28 cellular contexts compared by ENCODE assay signal in genomic region chr1:38072858-38073257, GRCh38. TPM values are rescaled to one million over a fixed set of nuclear protein-coding genes. Genes with fewer than 3 reads are reported as not detected.
"Had no signal": no experiment of that assay in that cellular context is flagged by ENCODE, and none has a peak within 500 bp of the region (broad histone marks: within the 10 kb centered on the region; RNA-seq: fewer than 3 reads in every experiment).

No MANE protein-coding gene starts in this region.

- ATAC-seq: activated naive CD4-positive, alpha-beta T cell treated with anti-CD3 and anti-CD28 coated beads, Interleukin-2, amount 50 U/mL, for 72 hours; activated T-cell treated with anti-CD3 and anti-CD28 coated beads, Interleukin-2, amount 50 U/mL, for 72 hours; left lung; lower lobe of right lung; naive thymus-derived CD8-positive, alpha-beta T cell; psoas muscle; T-helper 17 cell had no signal

- H3K4me1 ChIP-seq: adrenal gland, esophagus muscularis mucosa, left lung, lower lobe of right lung, parathyroid adenoma, psoas muscle, uterus had no signal

- H3K9me3 ChIP-seq: adrenal gland, esophagus muscularis mucosa, left lung, lower lobe of right lung, psoas muscle, uterus had no signal

- H3K36me3 ChIP-seq: adrenal gland, esophagus muscularis mucosa, left lung, lower lobe of right lung, uterus had no signal

- H3K9me3 Mint-ChIP-seq: activated naive CD4-positive, alpha-beta T cell treated with anti-CD3 and anti-CD28 coated beads, Interleukin-2, amount 50 U/mL, for 72 hours; activated T-cell treated with anti-CD3 and anti-CD28 coated beads, Interleukin-2, amount 50 U/mL, for 72 hours; brain; naive thymus-derived CD8-positive, alpha-beta T cell; neural crest cell; stimulated activated naive CD8-positive, alpha-beta T cell treated with anti-CD3 and anti-CD28 coated beads, Interleukin-15, Interleukin-2, amounts not matched to agents 100 ng/mL and 50 ng/mL, for 24 hours; type B pancreatic cell had no signal

- H3K27me3 ChIP-seq: adrenal gland, uterus had no signal

- H3K4me3 ChIP-seq: adrenal gland, coronary artery, esophagus muscularis mucosa, left lung, lower lobe of right lung, psoas muscle, uterus had no signal

- H3K36me3 Mint-ChIP-seq: activated naive CD4-positive, alpha-beta T cell treated with anti-CD3 and anti-CD28 coated beads, Interleukin-2, amount 50 U/mL, for 72 hours; brain; naive thymus-derived CD8-positive, alpha-beta T cell; type B pancreatic cell had no signal

- H3K27ac ChIP-seq: adrenal gland, coronary artery, esophagus muscularis mucosa, left lung, lower lobe of right lung, parathyroid adenoma, psoas muscle, uterus had no signal

- DNase-seq: activated CD4-positive, alpha-beta T cell treated with anti-CD3 and anti-CD28 coated beads for 1 hour; activated CD4-positive, alpha-beta T cell treated with anti-CD3 and anti-CD28 coated beads, Interleukin-2, amount 50 U/mL, for 1 hour; activated naive CD4-positive, alpha-beta T cell; activated T-cell treated with anti-CD3 and anti-CD28 coated beads for 4 hours; activated T-cell treated with anti-CD3 and anti-CD28 coated beads, Interleukin-2, amount 50 U/mL, for 72 hours; adrenal gland; aorta; left lung; lower lobe of right lung; mesenchymal stem cell; naive thymus-derived CD8-positive, alpha-beta T cell; occipital lobe; psoas muscle; stimulated activated CD4-positive, alpha-beta T cell treated with anti-CD3 and anti-CD28 coated beads, Interleukin-15, amount 100 ng/mL, for 24 hours; substantia nigra; T-helper 17 cell; T1000; uterus had no signal

- H3K4me3 Mint-ChIP-seq: activated T-cell treated with anti-CD3 and anti-CD28 coated beads, Interleukin-2, amount 50 U/mL, for 72 hours; naive thymus-derived CD8-positive, alpha-beta T cell; neural crest cell; stimulated activated naive CD8-positive, alpha-beta T cell treated with anti-CD3 and anti-CD28 coated beads, Interleukin-15, Interleukin-2, amounts not matched to agents 100 ng/mL and 50 ng/mL, for 24 hours; T-helper 17 cell; type B pancreatic cell had no signal

- H3K27ac Mint-ChIP-seq: activated T-cell treated with anti-CD3 and anti-CD28 coated beads, Interleukin-2, amount 50 U/mL, for 72 hours; naive thymus-derived CD8-positive, alpha-beta T cell; T-helper 17 cell; type B pancreatic cell had no signal

RNA-seq across cellular contexts. Expression of gene POU3F1, which starts 26.3 kb away (rescaled TPM):
- total RNA-seq: activated naive CD4-positive, alpha-beta T cell treated with anti-CD3 and anti-CD28 coated beads, Interleukin-2, amount 50 U/mL, for 72 hours; activated T-cell treated with anti-CD3 and anti-CD28 coated beads, Interleukin-2, amount 50 U/mL, for 72 hours; cardiac septum; cerebellum; left lung; lower lobe of right lung; uterus had no signal
- polyA plus RNA-seq: aorta had no signal
